9 cellular contexts compared by ENCODE assay signal in the genomic region with DNA sequence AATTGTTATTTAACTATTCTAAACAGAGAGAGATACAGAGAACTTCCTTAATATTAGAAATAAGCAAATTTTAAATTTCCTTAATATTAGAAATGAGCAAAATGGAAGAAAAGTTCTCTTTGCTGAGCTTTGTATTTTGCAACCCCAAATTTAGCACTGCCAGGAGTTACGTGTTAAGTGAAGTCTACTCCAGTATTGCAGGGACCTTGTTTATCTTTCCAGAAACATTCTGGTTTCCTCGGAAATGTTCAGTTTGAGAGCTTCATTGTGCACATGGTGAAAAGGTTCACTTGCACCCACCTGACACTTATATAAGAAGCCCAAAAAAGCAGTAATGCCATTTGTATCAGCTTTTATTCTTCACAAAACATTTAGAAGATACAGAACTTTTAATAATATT. TPM values are rescaled to one million over a fixed set of nuclear protein-coding genes. Genes with fewer than 3 reads are reported as not detected.
"Had no signal": no experiment of that assay in that cellular context is flagged by ENCODE, and none has a peak within 500 bp of the region (broad histone marks: within the 10 kb centered on the region; RNA-seq: fewer than 3 reads in every experiment).

No MANE protein-coding gene starts in this region.

- H3K9ac ChIP-seq: GM23248 had no signal

- DNase-seq: GM23248, GOT3, H9, HCEC 1CT, KBM-7 had no signal

- FAIRE-seq: HTR-8/SVneo had no signal

- H3K4me3 ChIP-seq: GM23248 had no signal

- H2AFZ ChIP-seq: GM23248 had no signal

- H3K27ac ChIP-seq: GM23248 had no signal

RNA-seq across cellular contexts. Expression of a gene that starts 30.3 kb away (rescaled TPM):
- total RNA-seq: GM23248, H4, H9, HT-29 had no signal
- polyA plus RNA-seq: GM23248, IgD-negative memory B cell had no signal
